2 cellular contexts compared by ENCODE assay signal in the genomic region with DNA sequence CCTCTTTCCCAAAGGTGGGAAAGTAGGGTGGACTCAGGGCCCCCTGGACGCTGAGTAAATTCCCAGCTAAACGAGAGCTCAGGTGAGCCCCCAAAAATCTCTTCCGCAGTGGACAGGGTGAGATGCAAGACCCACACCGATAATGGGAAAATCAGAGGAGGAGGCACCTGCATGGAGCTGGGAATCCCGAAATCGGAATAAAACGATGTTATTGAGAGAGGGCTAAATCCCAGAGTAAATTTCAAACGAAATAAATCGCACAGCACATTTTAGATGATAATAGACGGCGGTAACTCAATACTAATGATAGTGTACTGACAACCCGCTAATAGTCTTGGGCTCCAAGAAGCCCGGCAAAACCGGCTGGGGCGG.
A peak's percentile ranks its signal among the peaks of the same experiment; 100 is the strongest.
TF ChIP-seq lines count a peak whose summit lies in the region.

No MANE protein-coding gene starts in this region.

TF ChIP-seq in GM23338, 12 proteins besides CTCF, POLR2A, EP300 and RAD21:
- TF ChIP-seq EZH2 (IDR thresholded peaks at IDR 0.05; ENCODE audit: low read depth, unreplicated experiment) = peak; percentile 99
- TF ChIP-seq, protein P1, sequence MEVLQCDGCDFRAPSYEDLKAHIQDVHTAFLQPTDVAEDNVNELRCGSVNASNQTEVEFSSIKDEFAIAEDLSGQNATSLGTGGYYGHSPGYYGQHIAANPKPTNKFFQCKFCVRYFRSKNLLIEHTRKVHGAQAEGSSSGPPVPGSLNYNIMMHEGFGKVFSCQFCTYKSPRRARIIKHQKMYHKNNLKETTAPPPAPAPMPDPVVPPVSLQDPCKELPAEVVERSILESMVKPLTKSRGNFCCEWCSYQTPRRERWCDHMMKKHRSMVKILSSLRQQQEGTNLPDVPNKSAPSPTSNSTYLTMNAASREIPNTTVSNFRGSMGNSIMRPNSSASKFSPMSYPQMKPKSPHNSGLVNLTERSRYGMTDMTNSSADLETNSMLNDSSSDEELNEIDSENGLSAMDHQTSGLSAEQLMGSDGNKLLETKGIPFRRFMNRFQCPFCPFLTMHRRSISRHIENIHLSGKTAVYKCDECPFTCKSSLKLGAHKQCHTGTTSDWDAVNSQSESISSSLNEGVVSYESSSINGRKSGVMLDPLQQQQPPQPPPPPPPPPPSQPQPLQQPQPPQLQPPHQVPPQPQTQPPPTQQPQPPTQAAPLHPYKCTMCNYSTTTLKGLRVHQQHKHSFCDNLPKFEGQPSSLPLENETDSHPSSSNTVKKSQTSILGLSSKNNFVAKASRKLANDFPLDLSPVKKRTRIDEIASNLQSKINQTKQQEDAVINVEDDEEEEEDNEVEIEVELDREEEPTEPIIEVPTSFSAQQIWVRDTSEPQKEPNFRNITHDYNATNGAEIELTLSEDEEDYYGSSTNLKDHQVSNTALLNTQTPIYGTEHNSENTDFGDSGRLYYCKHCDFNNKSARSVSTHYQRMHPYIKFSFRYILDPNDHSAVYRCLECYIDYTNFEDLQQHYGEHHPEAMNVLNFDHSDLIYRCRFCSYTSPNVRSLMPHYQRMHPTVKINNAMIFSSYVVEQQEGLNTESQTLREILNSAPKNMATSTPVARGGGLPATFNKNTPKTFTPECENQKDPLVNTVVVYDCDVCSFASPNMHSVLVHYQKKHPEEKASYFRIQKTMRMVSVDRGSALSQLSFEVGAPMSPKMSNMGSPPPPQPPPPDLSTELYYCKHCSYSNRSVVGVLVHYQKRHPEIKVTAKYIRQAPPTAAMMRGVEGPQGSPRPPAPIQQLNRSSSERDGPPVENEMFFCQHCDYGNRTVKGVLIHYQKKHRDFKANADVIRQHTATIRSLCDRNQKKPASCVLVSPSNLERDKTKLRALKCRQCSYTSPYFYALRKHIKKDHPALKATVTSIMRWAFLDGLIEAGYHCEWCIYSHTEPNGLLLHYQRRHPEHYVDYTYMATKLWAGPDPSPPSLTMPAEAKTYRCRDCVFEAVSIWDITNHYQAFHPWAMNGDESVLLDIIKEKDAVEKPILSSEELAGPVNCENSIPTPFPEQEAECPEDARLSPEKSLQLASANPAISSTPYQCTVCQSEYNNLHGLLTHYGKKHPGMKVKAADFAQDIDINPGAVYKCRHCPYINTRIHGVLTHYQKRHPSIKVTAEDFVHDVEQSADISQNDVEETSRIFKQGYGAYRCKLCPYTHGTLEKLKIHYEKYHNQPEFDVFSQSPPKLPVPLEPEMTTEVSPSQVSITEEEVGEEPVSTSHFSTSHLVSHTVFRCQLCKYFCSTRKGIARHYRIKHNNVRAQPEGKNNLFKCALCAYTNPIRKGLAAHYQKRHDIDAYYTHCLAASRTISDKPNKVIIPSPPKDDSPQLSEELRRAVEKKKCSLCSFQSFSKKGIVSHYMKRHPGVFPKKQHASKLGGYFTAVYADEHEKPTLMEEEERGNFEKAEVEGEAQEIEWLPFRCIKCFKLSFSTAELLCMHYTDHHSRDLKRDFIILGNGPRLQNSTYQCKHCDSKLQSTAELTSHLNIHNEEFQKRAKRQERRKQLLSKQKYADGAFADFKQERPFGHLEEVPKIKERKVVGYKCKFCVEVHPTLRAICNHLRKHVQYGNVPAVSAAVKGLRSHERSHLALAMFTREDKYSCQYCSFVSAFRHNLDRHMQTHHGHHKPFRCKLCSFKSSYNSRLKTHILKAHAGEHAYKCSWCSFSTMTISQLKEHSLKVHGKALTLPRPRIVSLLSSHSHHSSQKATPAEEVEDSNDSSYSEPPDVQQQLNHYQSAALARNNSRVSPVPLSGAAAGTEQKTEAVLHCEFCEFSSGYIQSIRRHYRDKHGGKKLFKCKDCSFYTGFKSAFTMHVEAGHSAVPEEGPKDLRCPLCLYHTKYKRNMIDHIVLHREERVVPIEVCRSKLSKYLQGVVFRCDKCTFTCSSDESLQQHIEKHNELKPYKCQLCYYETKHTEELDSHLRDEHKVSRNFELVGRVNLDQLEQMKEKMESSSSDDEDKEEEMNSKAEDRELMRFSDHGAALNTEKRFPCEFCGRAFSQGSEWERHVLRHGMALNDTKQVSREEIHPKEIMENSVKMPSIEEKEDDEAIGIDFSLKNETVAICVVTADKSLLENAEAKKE (CRISPR knock-in tag; IDR thresholded peaks at IDR 0.05) = no peak
- TF ChIP-seq EZH2phosphoT487 (IDR thresholded peaks at IDR 0.05; ENCODE audit: unreplicated experiment) = no peak

TF ChIP-seq in H1, 55 proteins besides CTCF, POLR2A, EP300 and RAD21:
- TF ChIP-seq MAFK (IDR thresholded peaks at IDR 0.05; ENCODE audit: low read depth, low read length) (no peak), RNF2 (IDR thresholded peaks at IDR 0.05; ENCODE audit: borderline replicate concordance, low read depth, low read length, missing control alignments, poor library complexity, severe bottlenecking) (peak; percentile 87)
